Comparison of ENCODE assay signal across 22 cellular contexts in genomic region chr20:15396900-15397299, GRCh38.
A peak's percentile ranks its signal among the peaks of the same experiment; 100 is the strongest.
DNase-seq lines count a peak whose midpoint lies in the region; ATAC-seq and TF ChIP-seq lines count a peak whose summit lies in the region.
"Had no signal": no experiment of that assay in that cellular context is flagged by ENCODE, and none has a peak within 500 bp of the region (broad histone marks: within the 10 kb centered on the region; RNA-seq: fewer than 3 reads in every experiment).

No MANE protein-coding gene starts in this region.

- no peaks in the 10 kb centered on the region for H3K36me3 Mint-ChIP-seq in GM23338 (ENCODE audit: low read depth)
- no peaks in the 10 kb centered on the region for H3K36me3 Mint-ChIP-seq in natural killer cell
- H3K36me3 Mint-ChIP-seq: CD8-positive, alpha-beta memory T cell had no signal

- no peak overlapping the region for H4K8ac ChIP-seq in trophoblast cell (ENCODE audit: low read depth, low read length)

- no peaks in the 10 kb centered on the region for H3K36me3 ChIP-seq in GM23338 (ENCODE audit: insufficient read depth)
- no peaks in the 10 kb centered on the region for H3K36me3 ChIP-seq in trophoblast cell (ENCODE audit: control insufficient read depth in 1 of 2, insufficient read depth in 2 of 2, low read length in 2 of 2)
- no peaks in the 10 kb centered on the region for H3K36me3 ChIP-seq in breast epithelium
- H3K36me3 ChIP-seq: MG63 had no signal

- no peak overlapping the region for H2BK120ac ChIP-seq in trophoblast cell (ENCODE audit: insufficient read depth, low read length, poor library complexity)

- H3K9me3 ChIP-seq in trophoblast cell (ENCODE audit: insufficient read depth, low read depth, low read length) (no peaks in the 10 kb centered on the region), breast epithelium (no peaks in the 10 kb centered on the region)
- H3K9me3 ChIP-seq: MG63 had no signal

- intact Hi-C loops in breast epithelium (cut with DNase I; ENCODE audit: low total_unique reads): no loop called here
- intact Hi-C loops in natural killer cell (cut with micrococcal nuclease): no loop called here

- no peak overlapping the region for H3K23ac ChIP-seq in trophoblast cell (ENCODE audit: low read length)

- H3K79me1 ChIP-seq in trophoblast cell (ENCODE audit: low read length): no peaks in the 10 kb centered on the region

- H3K27ac Mint-ChIP-seq in GM23338 (no peak overlapping the region), natural killer cell (no peak overlapping the region)
- H3K27ac Mint-ChIP-seq: CD8-positive, alpha-beta memory T cell had no signal

- no peak overlapping the region for H2BK5ac ChIP-seq in trophoblast cell (ENCODE audit: low read depth, low read length, poor library complexity)

- H3K27me3 ChIP-seq in GM23338 (ENCODE audit: insufficient read depth) (no peaks in the 10 kb centered on the region), trophoblast cell (ENCODE audit: insufficient read depth, low read length) (no peaks in the 10 kb centered on the region), breast epithelium (no peaks in the 10 kb centered on the region)
- H3K27me3 ChIP-seq: MG63 had no signal

- H3K9me3 Mint-ChIP-seq in GM23338: peaks cover 2% of the 10 kb centered on the region
- H3K9me3 Mint-ChIP-seq in natural killer cell: peaks cover 7 to 11% of the 10 kb centered on the region in 2 donors

- DNase-seq in GM23338 (ENCODE audit: low spot score) (peak; percentile 53), astrocyte of the hippocampus (ENCODE audit: low read depth, low spot score) (peak; percentile 15), iPS-NIHi7 (ENCODE audit: extremely low spot score) (peak; percentile 28), trophoblast cell (no peak), breast epithelium (ENCODE audit: low spot score in 2 of 2) (no peak), natural killer cell (no peak), NCI-H1092 (lab: John Stamatoyannopoulos, UW) (no peak)
- DNase-seq: AML-193; Calu3; CD8-positive, alpha-beta memory T cell; EL; GF-D8; MG63; NCI-H1436; NCI-H2029; NCI-H226; NCI-H524; NCI-H774 had no signal

- TF ChIP-seq CTCF in GM23338 (conservative IDR thresholded peaks at IDR 0.05; ENCODE audit: low read depth in 2 of 2) (no peak), breast epithelium (IDR thresholded peaks at IDR 0.05) (no peak), natural killer cell (IDR thresholded peaks at IDR 0.05) (no peak)

- H3K79me2 ChIP-seq in GM23338 (replicated peaks; ENCODE audit: insufficient read depth) (no peaks in the 10 kb centered on the region), trophoblast cell (ENCODE audit: control insufficient read depth, insufficient read depth, low read length, poor library complexity) (no peaks in the 10 kb centered on the region)

- no peak overlapping the region for H3K4ac ChIP-seq in trophoblast cell (ENCODE audit: low read depth, low read length)

- H3K4me2 ChIP-seq in GM23338 (no peak overlapping the region), trophoblast cell (ENCODE audit: low read length) (peak overlapping the region; percentile 19)

- H3K27ac ChIP-seq in GM23338 (ENCODE audit: low read depth): peak overlapping the region; percentile 3; the same call in 1 of the 2 replicates
- H3K27ac ChIP-seq in trophoblast cell (ENCODE audit: low read depth, low read length): no peak overlapping the region
- no peak overlapping the region for H3K27ac ChIP-seq in breast epithelium
- H3K27ac ChIP-seq: C4-2B had no signal

- ATAC-seq in GM23338 (peak; percentile 53; the same call in 2 of the 3 replicates), natural killer cell (no peak)
- ATAC-seq: HepG2, K562, Panc1 had no signal

- H3K4me1 ChIP-seq in GM23338 (ENCODE audit: insufficient read depth) (peaks cover 5% of the 10 kb centered on the region; the same call in 1 of the 2 replicates), trophoblast cell (ENCODE audit: control insufficient read depth in 1 of 2, insufficient read depth in 2 of 2, low read length in 2 of 2) (peaks cover 0 to 2% of the 10 kb centered on the region in 2 experiments), breast epithelium (no peaks in the 10 kb centered on the region)

- H3K4me3 Mint-ChIP-seq in GM23338 (no peak overlapping the region), natural killer cell (no peak overlapping the region)
- H3K4me3 Mint-ChIP-seq: CD8-positive, alpha-beta memory T cell had no signal

- no peak overlapping the region for H4K91ac ChIP-seq in trophoblast cell (ENCODE audit: low read depth, low read length)

- no peak overlapping the region for H3K9ac ChIP-seq in trophoblast cell (ENCODE audit: low read length)

- no CpG with 5 or more reads among the region's 3 CpGs for WGBS in trophoblast cell (ENCODE audit: extremely low coverage, insufficient coverage, insufficient read length)

- H3K9me2 ChIP-seq in GM23338 (ENCODE audit: insufficient read depth): peaks cover 10% of the 10 kb centered on the region; the same call in 1 of the 2 replicates

- no peaks in the 10 kb centered on the region for H3F3A ChIP-seq in GM23338 (replicated peaks; ENCODE audit: low read depth)

- H3K4me1 Mint-ChIP-seq in GM23338: peaks cover 6% of the 10 kb centered on the region
- H3K4me1 Mint-ChIP-seq in natural killer cell: no peaks in the 10 kb centered on the region
- H3K4me1 Mint-ChIP-seq: CD8-positive, alpha-beta memory T cell had no signal

- no peak overlapping the region for H2AK5ac ChIP-seq in trophoblast cell (ENCODE audit: low read length)

- H3K4me3 ChIP-seq in GM23338: no peak overlapping the region
- no peak overlapping the region for H3K4me3 ChIP-seq in trophoblast cell (ENCODE audit: low read depth, low read length)
- no peak overlapping the region for H3K4me3 ChIP-seq in breast epithelium
- H3K4me3 ChIP-seq: K562, MG63 had no signal

- no peaks in the 10 kb centered on the region for H4K20me1 ChIP-seq in GM23338 (replicated peaks; ENCODE audit: insufficient read depth)

- H3K27me3 Mint-ChIP-seq in GM23338 (ENCODE audit: insufficient read depth, low read depth, poor library complexity) (peaks cover 4% of the 10 kb centered on the region), natural killer cell (ENCODE audit: low read depth in 2 of 2) (no peaks in the 10 kb centered on the region)

- H2AFZ ChIP-seq in GM23338: no peak overlapping the region
- H2AFZ ChIP-seq in trophoblast cell (ENCODE audit: insufficient read depth, low read length, poor library complexity): no peak overlapping the region

- H2BK12ac ChIP-seq in trophoblast cell (ENCODE audit: low read length): no peak overlapping the region

- H3K18ac ChIP-seq in trophoblast cell (ENCODE audit: low read length): no peak overlapping the region

- H4K12ac ChIP-seq in trophoblast cell (ENCODE audit: low read depth, low read length): no peak overlapping the region

- TF ChIP-seq POLR2A in breast epithelium (IDR thresholded peaks at IDR 0.05): no peak

- H3K14ac ChIP-seq in trophoblast cell (ENCODE audit: low read length): no peak overlapping the region

TF ChIP-seq in GM23338, 12 proteins besides CTCF, POLR2A, EP300 and RAD21 (continues in another document):
- TF ChIP-seq EZH2 (IDR thresholded peaks at IDR 0.05; ENCODE audit: low read depth, unreplicated experiment): no peak
- no peak for TF ChIP-seq JUNB (IDR thresholded peaks at IDR 0.05; ENCODE audit: unreplicated experiment)
- TF ChIP-seq STAT1 (IDR thresholded peaks at IDR 0.05; ENCODE audit: unreplicated experiment): no peak
- TF ChIP-seq NANOG (IDR thresholded peaks at IDR 0.05; ENCODE audit: borderline replicate concordance): no peak
- no peak for TF ChIP-seq ZNF331 (CRISPR knock-in tag; IDR thresholded peaks at IDR 0.05; ENCODE audit: low read depth)
- TF ChIP-seq REST (IDR thresholded peaks at IDR 0.05; ENCODE audit: unreplicated experiment): no peak

Comparison
In these comparisons a context has a peak if more than half of its experiments do, and no peak if none do; other contexts are left out.
1. DNase-seq: peak in GM23338 (single experiment), astrocyte of the hippocampus (single experiment) and iPS-NIHi7 (single experiment); none in trophoblast cell (0 of 2), breast epithelium (0 of 2), natural killer cell (single experiment) and NCI-H1092 (single experiment).